8 cellular contexts compared by ENCODE assay signal in genomic region chr3:14431928-14432834, GRCh38. TPM values are rescaled to one million over a fixed set of nuclear protein-coding genes. Genes with fewer than 3 reads are reported as not detected.
A peak's percentile ranks its signal among the peaks of the same experiment; 100 is the strongest.
DNase-seq lines count a peak whose midpoint lies in the region; ATAC-seq, FAIRE-seq and TF ChIP-seq lines count a peak whose summit lies in the region.

No MANE protein-coding gene starts in this region.

- 74 to 81% methylated on average over 14 of the region's 14 CpGs for WGBS in testis, 2 donors

- TF ChIP-seq CTCF in fibroblast of the aortic adventitia (IDR thresholded peaks at IDR 0.05; ENCODE audit: insufficient read depth, low read length) (no peak), testis (IDR thresholded peaks at IDR 0.05) (no peak)

- no peaks in the 10 kb centered on the region for H3K27me3 Mint-ChIP-seq in activated T-helper 1 cell treated with anti-CD3 and anti-CD28 coated beads, Interleukin-12 subunit alpha, Interleukin-12 subunit beta, Interleukin-2, Interleukin-4 antibody, amounts not matched to agents 30 ng/mL and 10 ng/mL and 1 ng/mL, durations not matched to agents 14 hours and 24 hours and 36 hours (ENCODE audit: insufficient read depth)

- ATAC-seq in GM19043 (IDR thresholded peaks at IDR 0.05; ENCODE audit: low read depth, unreplicated experiment), result peak; percentile 71
- ATAC-seq in HG03175 (IDR thresholded peaks at IDR 0.05; ENCODE audit: unreplicated experiment), result peak; percentile 83

- H3K9me3 ChIP-seq in testis, result no peaks in the 10 kb centered on the region

- peak; percentile 66 for FAIRE-seq in RCC 7860 (lab: Jason Lieb, UNC)

- intact Hi-C loops in activated T-helper 1 cell treated with anti-CD3 and anti-CD28 coated beads, Interleukin-12 subunit alpha, Interleukin-12 subunit beta, Interleukin-2, Interleukin-4 antibody, amounts not matched to agents 30 ng/mL and 10 ng/mL and 1 ng/mL, durations not matched to agents 14 hours and 24 hours and 36 hours (cut with micrococcal nuclease), result loop anchor here (1.0 to 10.0 kb wide), 9 partner anchors 8 to 537 kb away; partner anchors contain the start of genes LSM3, NR2C2, SLC6A6 and TMEM43
- intact Hi-C loops in testis (cut with DNase I; ENCODE audit: low total_unique reads), result no loop called here

- no peaks in the 10 kb centered on the region for H3K27me3 ChIP-seq in testis

- peak overlapping the region; percentile 97 for H3K27ac Mint-ChIP-seq in activated T-helper 1 cell treated with anti-CD3 and anti-CD28 coated beads, Interleukin-12 subunit alpha, Interleukin-12 subunit beta, Interleukin-2, Interleukin-4 antibody, amounts not matched to agents 30 ng/mL and 10 ng/mL and 1 ng/mL, durations not matched to agents 14 hours and 24 hours and 36 hours

- no peaks in the 10 kb centered on the region for H3K9me3 Mint-ChIP-seq in activated T-helper 1 cell treated with anti-CD3 and anti-CD28 coated beads, Interleukin-12 subunit alpha, Interleukin-12 subunit beta, Interleukin-2, Interleukin-4 antibody, amounts not matched to agents 30 ng/mL and 10 ng/mL and 1 ng/mL, durations not matched to agents 14 hours and 24 hours and 36 hours

- H3K27ac ChIP-seq in testis, result no peak overlapping the region

- H3K4me1 ChIP-seq in testis, result no peaks in the 10 kb centered on the region

- DNase-seq in AG20443 (ENCODE audit: low spot score) (peak; percentile 92), RCC 7860 (ENCODE audit: low spot score) (peak; percentile 89), fibroblast of the aortic adventitia (ENCODE audit: low read depth) (peak; percentile 58), occipital lobe (lab: John Stamatoyannopoulos, UW) (peak; percentile 84), testis (peak; percentile 66)
- DNase-seq in activated T-helper 1 cell treated with anti-CD3 and anti-CD28 coated beads, Interleukin-12 subunit alpha, Interleukin-12 subunit beta, Interleukin-2, Interleukin-4 antibody, amounts not matched to agents 30 ng/mL and 10 ng/mL and 1 ng/mL, durations not matched to agents 14 hours and 24 hours and 36 hours (ENCODE audit: low spot score), result peak; percentile 92

- H3K4me3 ChIP-seq in fibroblast of the aortic adventitia (ENCODE audit: low read depth, low read length) (no peak overlapping the region), testis (no peak overlapping the region)

- peaks cover 84% of the 10 kb centered on the region for H3K4me1 Mint-ChIP-seq in activated T-helper 1 cell treated with anti-CD3 and anti-CD28 coated beads, Interleukin-12 subunit alpha, Interleukin-12 subunit beta, Interleukin-2, Interleukin-4 antibody, amounts not matched to agents 30 ng/mL and 10 ng/mL and 1 ng/mL, durations not matched to agents 14 hours and 24 hours and 36 hours (ENCODE audit: low read depth)

- TF ChIP-seq POLR2A in testis (IDR thresholded peaks at IDR 0.05), result no peak

- H3K36me3 Mint-ChIP-seq in activated T-helper 1 cell treated with anti-CD3 and anti-CD28 coated beads, Interleukin-12 subunit alpha, Interleukin-12 subunit beta, Interleukin-2, Interleukin-4 antibody, amounts not matched to agents 30 ng/mL and 10 ng/mL and 1 ng/mL, durations not matched to agents 14 hours and 24 hours and 36 hours (ENCODE audit: low read depth), result peaks cover 10% of the 10 kb centered on the region

- no peaks in the 10 kb centered on the region for H3K36me3 ChIP-seq in testis (ENCODE audit: low read depth, missing control alignments)

- peak overlapping the region; percentile 76 for H3K4me3 Mint-ChIP-seq in activated T-helper 1 cell treated with anti-CD3 and anti-CD28 coated beads, Interleukin-12 subunit alpha, Interleukin-12 subunit beta, Interleukin-2, Interleukin-4 antibody, amounts not matched to agents 30 ng/mL and 10 ng/mL and 1 ng/mL, durations not matched to agents 14 hours and 24 hours and 36 hours

RNA-seq across cellular contexts. Expression of gene SLC6A6, which starts 29.8 kb away (rescaled TPM):
- 45.4 and 51.2 TPM in 2 replicates for total RNA-seq in activated T-helper 1 cell treated with anti-CD3 and anti-CD28 coated beads, Interleukin-12 subunit alpha, Interleukin-12 subunit beta, Interleukin-2, Interleukin-4 antibody, amounts not matched to agents 30 ng/mL and 10 ng/mL and 1 ng/mL, durations not matched to agents 14 hours and 24 hours and 36 hours
- 5.9 and 31.4 TPM in 2 replicates for total RNA-seq in fibroblast of the aortic adventitia (ENCODE audit: low replicate concordance)
- 24.8 TPM for total RNA-seq in occipital lobe
- 10 to 100 TPM; 13.7 to 14.9 TPM for total RNA-seq in testis
- 9.7 TPM for polyA plus RNA-seq in testis (ENCODE audit: insufficient read depth, low read depth, low replicate concordance)
